In genomic region chr20:33663161-33664084, GRCh38 we compare ENCODE assay signal across 9 cellular contexts. TPM values are rescaled to one million over a fixed set of nuclear protein-coding genes. Genes with fewer than 3 reads are reported as not detected.
DNase-seq lines count a peak whose midpoint lies in the region; ATAC-seq, FAIRE-seq and TF ChIP-seq lines count a peak whose summit lies in the region.
"Had no signal": no experiment of that assay in that cellular context is flagged by ENCODE, and none has a peak within 500 bp of the region (broad histone marks: within the 10 kb centered on the region; RNA-seq: fewer than 3 reads in every experiment).

No MANE protein-coding gene starts in this region.

- no peaks in the 10 kb centered on the region for H3K27me3 ChIP-seq in cardiac muscle cell
- no peaks in the 10 kb centered on the region for H3K27me3 ChIP-seq in pancreas
- H3K27me3 ChIP-seq in tibial nerve = no peaks in the 10 kb centered on the region

- H3K4me3 ChIP-seq in cardiac muscle cell (peak overlapping the region; percentile 44), pancreas (peak overlapping the region; percentile 72 to 89 (median 75)), tibial nerve (peak overlapping the region; percentile 56 to 93 (median 66))

- no peak for FAIRE-seq in pancreas (lab: Jason Lieb, UNC)

- peaks cover 60% of the 10 kb centered on the region for H3K36me3 Mint-ChIP-seq in Calu3 (ENCODE audit: insufficient read depth, unreplicated experiment)
- H3K36me3 Mint-ChIP-seq in activated naive CD8-positive, alpha-beta T cell treated with anti-CD3 and anti-CD28 coated beads, Interleukin-2, amount 10 ng/mL, durations not matched to agents 7 days and 5 days = peaks cover 2% of the 10 kb centered on the region

- H3K4me3 Mint-ChIP-seq in Calu3 (ENCODE audit: low read depth, unreplicated experiment) = peak overlapping the region; percentile 89
- peak overlapping the region; percentile 83 for H3K4me3 Mint-ChIP-seq in activated naive CD8-positive, alpha-beta T cell treated with anti-CD3 and anti-CD28 coated beads, Interleukin-2, amount 10 ng/mL, durations not matched to agents 7 days and 5 days

- H3K9me3 ChIP-seq in cardiac muscle cell (ENCODE audit: low read depth) = no peaks in the 10 kb centered on the region
- H3K9me3 ChIP-seq in pancreas = no peaks in the 10 kb centered on the region
- no peaks in the 10 kb centered on the region for H3K9me3 ChIP-seq in tibial nerve

- peaks cover 13% of the 10 kb centered on the region for H3K36me3 ChIP-seq in cardiac muscle cell
- no peaks in the 10 kb centered on the region for H3K36me3 ChIP-seq in pancreas
- peaks cover 0 to 22% (median 0%) of the 10 kb centered on the region in 3 donors for H3K36me3 ChIP-seq in tibial nerve

- TF ChIP-seq POLR2A in tibial nerve (IDR thresholded peaks at IDR 0.05) = peak; percentile 29 to 68

- CTCF ChIA-PET in Calu3 (lab: Charles Lee) = interaction anchor here (0.5 to 2.7 kb wide), 14 partner anchors 10 to 1724 kb away, joined by 3 to 16 read pairs (median 4); partner anchors contain the start of genes CBFA2T2 and CDK5RAP1

- DNase-seq in Calu3 (peak; percentile 92), NAMALWA (ENCODE audit: low spot score) (peak; percentile 80), SW 1271 (lab: John Stamatoyannopoulos, UW) (peak; percentile 87 to 92), cardiac muscle cell (ENCODE audit: low read depth in 1 of 2, low spot score in 1 of 2) (peak; percentile 83 to 91), pancreas (peak; percentile 80 to 93 (median 86)), tibial nerve (ENCODE audit: low spot score in 2 of 2) (peak in 1 of 2 donors; percentile 58)
- DNase-seq in activated naive CD8-positive, alpha-beta T cell treated with anti-CD3 and anti-CD28 coated beads, Interleukin-2, amount 10 ng/mL, durations not matched to agents 7 days and 5 days = peak; percentile 93

- ATAC-seq in GM21619 (IDR thresholded peaks at IDR 0.05; ENCODE audit: unreplicated experiment) (peak; percentile 34), pancreas (peak; percentile 51 to 73 (median 64))
- ATAC-seq in activated naive CD8-positive, alpha-beta T cell treated with anti-CD3 and anti-CD28 coated beads, Interleukin-2, amount 10 ng/mL, durations not matched to agents 7 days and 5 days (ENCODE audit: low read depth) = peak; percentile 64

- peaks cover 39% of the 10 kb centered on the region for H3K4me1 Mint-ChIP-seq in Calu3 (ENCODE audit: low read depth, unreplicated experiment)
- peaks cover 26% of the 10 kb centered on the region for H3K4me1 Mint-ChIP-seq in activated naive CD8-positive, alpha-beta T cell treated with anti-CD3 and anti-CD28 coated beads, Interleukin-2, amount 10 ng/mL, durations not matched to agents 7 days and 5 days

- peaks cover 11% of the 10 kb centered on the region for H3K4me1 ChIP-seq in cardiac muscle cell (ENCODE audit: low read depth)
- H3K4me1 ChIP-seq in pancreas = peaks cover 0 to 17% (median 7%) of the 10 kb centered on the region in 3 donors
- H3K4me1 ChIP-seq in tibial nerve = peaks cover 0 to 49% (median 16%) of the 10 kb centered on the region in 4 donors

- POLR2A ChIA-PET in activated naive CD8-positive, alpha-beta T cell treated with anti-CD3 and anti-CD28 coated beads, Interleukin-2, amount 10 ng/mL, durations not matched to agents 7 days and 5 days (lab: Charles Lee) = interaction anchor here (1.0 to 8.3 kb wide), 17 partner anchors 8 to 449 kb away, joined by 3 to 116 read pairs (median 7); partner anchors contain the start of genes CBFA2T2, CDK5RAP1, E2F1 and EIF2S2

- H3K27ac ChIP-seq in cardiac muscle cell (peak overlapping the region; percentile 29), pancreas (peak overlapping the region; percentile 72 to 87 (median 84)), tibial nerve (peak overlapping the region; percentile 71 to 94 (median 92))

- H3K27ac Mint-ChIP-seq in Calu3 (ENCODE audit: unreplicated experiment) = peak overlapping the region; percentile 81
- peak overlapping the region; percentile 83 for H3K27ac Mint-ChIP-seq in activated naive CD8-positive, alpha-beta T cell treated with anti-CD3 and anti-CD28 coated beads, Interleukin-2, amount 10 ng/mL, durations not matched to agents 7 days and 5 days

- no peaks in the 10 kb centered on the region for H3K9me3 Mint-ChIP-seq in Calu3 (ENCODE audit: low read depth, unreplicated experiment)
- H3K9me3 Mint-ChIP-seq in activated naive CD8-positive, alpha-beta T cell treated with anti-CD3 and anti-CD28 coated beads, Interleukin-2, amount 10 ng/mL, durations not matched to agents 7 days and 5 days = no peaks in the 10 kb centered on the region

- TF ChIP-seq EP300 in tibial nerve (IDR thresholded peaks at IDR 0.05) = peak in 1 of 2 donors; percentile 82

- intact Hi-C loops in Calu3 (cut with micrococcal nuclease; ENCODE audit: unreplicated experiment) (loop anchor here (10.0 kb wide), 1 partner anchor 451 kb away; the partner anchor contains the start of gene EIF2S2), pancreas (cut with DNase I) (loop anchor here in 1 of 3 donors (5.0 kb wide), 1 partner anchor 201 kb away; no protein-coding TSS in a partner anchor)

- BruUV-seq in Calu3 (replicated peaks; lab: Mats Ljungman, UMichigan) = TSS peak; percentile 7

- TF ChIP-seq CTCF in Calu3 (IDR thresholded peaks at IDR 0.05; ENCODE audit: unreplicated experiment) (no peak), cardiac muscle cell (IDR thresholded peaks at IDR 0.05; ENCODE audit: low read depth, low read length) (no peak), pancreas (IDR thresholded peaks at IDR 0.05) (no peak), tibial nerve (IDR thresholded peaks at IDR 0.05) (peak in 2 of 5 experiments; percentile 36 to 37)

- WGBS in pancreas, 2 donors = 1% methylated on average over 70 to 84 of the region's 84 CpGs
- 0% methylated on average over 52 to 74 of the region's 84 CpGs for WGBS in tibial nerve, 2 donors

- no peaks in the 10 kb centered on the region for H3K27me3 Mint-ChIP-seq in Calu3 (ENCODE audit: unreplicated experiment)
- H3K27me3 Mint-ChIP-seq in activated naive CD8-positive, alpha-beta T cell treated with anti-CD3 and anti-CD28 coated beads, Interleukin-2, amount 10 ng/mL, durations not matched to agents 7 days and 5 days = no peaks in the 10 kb centered on the region

RNA-seq across cellular contexts. Expression of gene C20orf144, which starts 1.3 kb away (rescaled TPM):
- total RNA-seq in Calu3 (2022) (0.45 and 0.76 TPM in 2 replicates), cardiac muscle cell (0.21 TPM in 1 of 2 replicates, not detected in the other), pancreas (under 1 TPM in 4 of 6 donors, not detected in 2; 0.09 to 0.14 (median 0.11) TPM), tibial nerve (not detected)
- total RNA-seq in activated naive CD8-positive, alpha-beta T cell treated with anti-CD3 and anti-CD28 coated beads, Interleukin-2, amount 10 ng/mL, durations not matched to agents 7 days and 5 days = under 1 TPM; 0.39 to 0.43 TPM
- polyA plus RNA-seq in cardiac muscle cell (1.4 and 1.9 TPM in 2 replicates), pancreas (under 1 TPM; 0.12 to 0.15 TPM)
- total RNA-seq: glomerular endothelial cell had no signal

RNA-seq across cellular contexts. Expression of gene ACTL10, which starts 3.3 kb away (rescaled TPM):
- total RNA-seq in Calu3 (2022) (5.4 and 7.3 TPM in 2 replicates), cardiac muscle cell (1.1 and 1.5 TPM in 2 replicates), pancreas (1 to 10 TPM; 2.1 to 3.5 (median 2.7) TPM), tibial nerve (1 to 10 TPM; 1.1 to 4.3 (median 3.8) TPM)
- total RNA-seq in activated naive CD8-positive, alpha-beta T cell treated with anti-CD3 and anti-CD28 coated beads, Interleukin-2, amount 10 ng/mL, durations not matched to agents 7 days and 5 days = 1 to 10 TPM; 4.4 to 4.9 TPM
- polyA plus RNA-seq in cardiac muscle cell (1.3 and 2.2 TPM in 2 replicates), pancreas (1 to 10 TPM; 1.6 to 2.2 TPM)

RNA-seq across cellular contexts. Expression of gene NECAB3, which starts 10.8 kb away (rescaled TPM):
- 65.5 and 80.8 TPM in 2 replicates for total RNA-seq in Calu3 (2022)
- 10 to 100 TPM; 36.3 to 37.7 TPM for total RNA-seq in activated naive CD8-positive, alpha-beta T cell treated with anti-CD3 and anti-CD28 coated beads, Interleukin-2, amount 10 ng/mL, durations not matched to agents 7 days and 5 days
- total RNA-seq in cardiac muscle cell = 185 and 187 TPM in 2 replicates
- polyA plus RNA-seq in cardiac muscle cell = 93.1 and 98.5 TPM in 2 replicates
- total RNA-seq in pancreas = 10 to 100 TPM; 15.8 to 22.4 (median 18.8) TPM
- 10 to 100 TPM; 29.4 to 40.0 TPM for polyA plus RNA-seq in pancreas
- 100 to 1,000 TPM in 1 of 4 donors, 10 to 100 TPM in 3; 80.8 to 103 (median 91.5) TPM for total RNA-seq in tibial nerve

RNA-seq across cellular contexts. Expression of gene E2F1, which starts 22.8 kb away (rescaled TPM):
- total RNA-seq in Calu3 (2022) = 56.9 and 62.3 TPM in 2 replicates
- 10 to 100 TPM; 62.5 to 68.4 TPM for total RNA-seq in activated naive CD8-positive, alpha-beta T cell treated with anti-CD3 and anti-CD28 coated beads, Interleukin-2, amount 10 ng/mL, durations not matched to agents 7 days and 5 days
- 21.2 and 34.6 TPM in 2 replicates for total RNA-seq in cardiac muscle cell
- polyA plus RNA-seq in cardiac muscle cell = 26.7 and 61.4 TPM in 2 replicates
- total RNA-seq in pancreas = under 1 TPM; 0.23 to 0.92 (median 0.56) TPM
- polyA plus RNA-seq in pancreas = under 1 TPM; 0.54 to 0.91 TPM
- 1 to 10 TPM; 1.3 to 4.2 (median 1.8) TPM for total RNA-seq in tibial nerve

RNA-seq across cellular contexts. Expression of gene PXMP4, which starts 56.7 kb away (rescaled TPM):
- total RNA-seq in Calu3 (2022) = 18.7 and 20.3 TPM in 2 replicates
- total RNA-seq in activated naive CD8-positive, alpha-beta T cell treated with anti-CD3 and anti-CD28 coated beads, Interleukin-2, amount 10 ng/mL, durations not matched to agents 7 days and 5 days = 10 to 100 TPM; 13.4 to 19.2 TPM
- 9.2 and 9.9 TPM in 2 replicates for total RNA-seq in cardiac muscle cell
- polyA plus RNA-seq in cardiac muscle cell = 13.8 and 14.9 TPM in 2 replicates
- total RNA-seq in pancreas = 1 to 10 TPM; 4.5 to 8.2 (median 5.7) TPM
- 1 to 10 TPM; 2.1 to 3.5 TPM for polyA plus RNA-seq in pancreas
- 1 to 10 TPM; 5.1 to 9.6 (median 8.6) TPM for total RNA-seq in tibial nerve

Comparison
In these comparisons a context has a peak if more than half of its experiments do, and no peak if none do; other contexts are left out.
1. H3K27ac ChIP-seq: peak in every context shown above with its lines; median percentile 92 in tibial nerve; 84 in pancreas; 29 in cardiac muscle cell.